Comparison of ENCODE assay signal across 2 cellular contexts in genomic region chr1:202254454-202255252, GRCh38.
TF ChIP-seq lines count a peak whose summit lies in the region.

No MANE protein-coding gene starts in this region.

TF ChIP-seq in GM23338, 12 proteins besides CTCF, POLR2A, EP300 and RAD21:
- no peak for TF ChIP-seq ETS1 (IDR thresholded peaks at IDR 0.05)
- TF ChIP-seq REST (IDR thresholded peaks at IDR 0.05; ENCODE audit: unreplicated experiment): no peak
- TF ChIP-seq JUNB (IDR thresholded peaks at IDR 0.05; ENCODE audit: unreplicated experiment): no peak
- TF ChIP-seq EZH2phosphoT487 (IDR thresholded peaks at IDR 0.05; ENCODE audit: unreplicated experiment): no peak
- TF ChIP-seq CREB1 (CRISPR knock-in tag; IDR thresholded peaks at IDR 0.05; ENCODE audit: low read depth): no peak
- TF ChIP-seq ZNF331 (CRISPR knock-in tag; IDR thresholded peaks at IDR 0.05; ENCODE audit: low read depth): no peak

TF ChIP-seq in K562, 482 proteins besides CTCF, POLR2A, EP300 and RAD21:
- TF ChIP-seq MNT (conservative IDR thresholded peaks at IDR 0.05): no peak
- TF ChIP-seq KLF13 (tag; IDR thresholded peaks at IDR 0.05; ENCODE audit: borderline replicate concordance, low read depth): no peak
- TF ChIP-seq ZNF785 (CRISPR knock-in tag; IDR thresholded peaks at IDR 0.05): no peak
- TF ChIP-seq ZBTB1 (CRISPR knock-in tag; IDR thresholded peaks at IDR 0.05; ENCODE audit: borderline replicate concordance, low read depth): no peak
- TF ChIP-seq LARP7 (IDR thresholded peaks at IDR 0.05): no peak
- no peak for TF ChIP-seq HNRNPUL1 (IDR thresholded peaks at IDR 0.05; ENCODE audit: low read length)
- no peak for TF ChIP-seq CGGBP1 (CRISPR knock-in tag; IDR thresholded peaks at IDR 0.05)
- TF ChIP-seq ZNF212 (CRISPR knock-in tag; IDR thresholded peaks at IDR 0.05): no peak
- TF ChIP-seq THAP12 (CRISPR knock-in tag; IDR thresholded peaks at IDR 0.05): no peak
- TF ChIP-seq SAFB2 (IDR thresholded peaks at IDR 0.05; ENCODE audit: borderline replicate concordance, low read depth, low read length, severe bottlenecking): no peak
- no peak for TF ChIP-seq TCF7L2 (IDR thresholded peaks at IDR 0.05; ENCODE audit: low read depth, low read length)
- no peak for TF ChIP-seq HOXB6 (CRISPR knock-in tag; IDR thresholded peaks at IDR 0.05; ENCODE audit: borderline replicate concordance)
- no peak for TF ChIP-seq KLF16 (IDR thresholded peaks at IDR 0.05)
- no peak for TF ChIP-seq PRPF4 (IDR thresholded peaks at IDR 0.05; ENCODE audit: insufficient read depth, low read depth, low read length, poor library complexity, severe bottlenecking)
- no peak for TF ChIP-seq ZNF124 (CRISPR knock-in tag; IDR thresholded peaks at IDR 0.05)
